In genomic region chr16:87780385-87780989, GRCh38 we compare ENCODE assay signal across 9 cellular contexts. TPM values are rescaled to one million over a fixed set of nuclear protein-coding genes. Genes with fewer than 3 reads are reported as not detected.
DNase-seq lines count a peak whose midpoint lies in the region; ATAC-seq and TF ChIP-seq lines count a peak whose summit lies in the region.
"Had no signal": no experiment of that assay in that cellular context is flagged by ENCODE, and none has a peak within 500 bp of the region (broad histone marks: within the 10 kb centered on the region; RNA-seq: fewer than 3 reads in every experiment).

No MANE protein-coding gene starts in this region.

- H3K36me3 ChIP-seq in heart left ventricle (no peaks in the 10 kb centered on the region), transverse colon (no peaks in the 10 kb centered on the region)

- H3K9me3 ChIP-seq in heart left ventricle: no peaks in the 10 kb centered on the region
- H3K9me3 ChIP-seq in transverse colon: no peaks in the 10 kb centered on the region
- H3K9me3 ChIP-seq: body of pancreas had no signal

- H3K4me3 ChIP-seq in heart left ventricle (no peak overlapping the region), transverse colon (no peak overlapping the region)
- H3K4me3 ChIP-seq: body of pancreas had no signal

- H3K4me1 ChIP-seq in heart left ventricle (peaks cover 0 to 41% (median 8%) of the 10 kb centered on the region in 12 donors), transverse colon (peaks cover 0 to 24% (median 11%) of the 10 kb centered on the region in 4 donors)

- TF ChIP-seq CTCF in heart left ventricle (IDR thresholded peaks at IDR 0.05) (no peak), transverse colon (IDR thresholded peaks at IDR 0.05) (no peak)

- ATAC-seq in heart left ventricle (peak in 1 of 4 donors; percentile 56), Right ventricle myocardium superior (ENCODE audit: poor library complexity) (no peak), left colon (no peak)
- ATAC-seq in activated T-cell treated with anti-CD3 and anti-CD28 coated beads, Interleukin-2, amount 50 U/mL, for 72 hours (replicated peaks in 1 of 2): peak in 1 of 2 donors; percentile 15
- ATAC-seq: body of pancreas had no signal

- H3K27me3 ChIP-seq in heart left ventricle (peaks cover 0 to 9% (median 0%) of the 10 kb centered on the region in 9 donors), transverse colon (no peaks in the 10 kb centered on the region)
- H3K27me3 ChIP-seq: body of pancreas had no signal

- TF ChIP-seq EP300 in transverse colon (IDR thresholded peaks at IDR 0.05; ENCODE audit: low read depth): no peak

- TF ChIP-seq POLR2A in heart left ventricle (IDR thresholded peaks at IDR 0.05) (no peak), transverse colon (IDR thresholded peaks at IDR 0.05) (no peak)

- peak overlapping the region; percentile 98 for H3K27ac Mint-ChIP-seq in activated T-cell treated with anti-CD3 and anti-CD28 coated beads, Interleukin-2, amount 50 U/mL, for 72 hours

- WGBS in heart left ventricle, 4 donors: 71 to 79% (median 77%) methylated on average over 10 of the region's 10 CpGs
- WGBS in transverse colon (ENCODE audit: low coverage in 1 of 2), 2 donors: 61% methylated on average over 10 of the region's 10 CpGs; no CpG with 5 or more reads in 1 of the 2 donors

- DNase-seq in heart left ventricle (peak in 3 of 5 donors; percentile 48 to 54 (median 49)), Right ventricle myocardium superior (no peak), NOMO-1 treated with dmso at 0.1 percent for 144 hours (lab: John Stamatoyannopoulos, UW; ENCODE audit: unreplicated experiment) (peak; percentile 86), left colon (peak; percentile 27 to 60), transverse colon (peak; percentile 49), iPS-NIHi7 (ENCODE audit: extremely low spot score) (no peak), GOT3 (lab: John Stamatoyannopoulos, UW) (no peak)
- DNase-seq in activated T-cell treated with anti-CD3 and anti-CD28 coated beads, Interleukin-2, amount 50 U/mL, for 72 hours: peak; percentile 66 to 69

- peaks cover 0 to 6% of the 10 kb centered on the region in 2 donors for H3K36me3 Mint-ChIP-seq in activated T-cell treated with anti-CD3 and anti-CD28 coated beads, Interleukin-2, amount 50 U/mL, for 72 hours (ENCODE audit: insufficient read depth in 2 of 2)

- in situ Hi-C loops in transverse colon (cut with MboI; ENCODE audit: low pct_ligation_motif_present in 1 of 4, low pct_unique_long_range_greater_than_20kb in 1 of 4, low sequenced_read_pairs in 3 of 4): loop anchor here in 3 of 4 donors (10.0 to 25.0 kb wide), 3 partner anchors 94 to 132 kb away; no protein-coding TSS in a partner anchor

- H3K4me3 Mint-ChIP-seq in activated T-cell treated with anti-CD3 and anti-CD28 coated beads, Interleukin-2, amount 50 U/mL, for 72 hours: peak overlapping the region; percentile 93 to 94

- intact Hi-C loops in heart left ventricle (cut with DNase I) (loop anchor here in 1 of 10 donors (10.0 kb wide), 1 partner anchor 124 kb away; no protein-coding TSS in a partner anchor), Right ventricle myocardium superior (cut with DNase I) (no loop called here), left colon (cut with DNase I, micrococcal nuclease) (no loop called here), transverse colon (cut with DNase I; ENCODE audit: low total_unique reads) (no loop called here)

- peak overlapping the region in 1 of 12 donors; percentile 59 for H3K27ac ChIP-seq in heart left ventricle
- peak overlapping the region; percentile 8 to 55 (median 30) for H3K27ac ChIP-seq in transverse colon

- peaks cover 63% of the 10 kb centered on the region for H3K4me1 Mint-ChIP-seq in activated T-cell treated with anti-CD3 and anti-CD28 coated beads, Interleukin-2, amount 50 U/mL, for 72 hours (ENCODE audit: low read depth)

- no peaks in the 10 kb centered on the region for H3K27me3 Mint-ChIP-seq in activated T-cell treated with anti-CD3 and anti-CD28 coated beads, Interleukin-2, amount 50 U/mL, for 72 hours (ENCODE audit: low read depth)

- no peaks in the 10 kb centered on the region for H3K9me3 Mint-ChIP-seq in activated T-cell treated with anti-CD3 and anti-CD28 coated beads, Interleukin-2, amount 50 U/mL, for 72 hours

RNA-seq across cellular contexts. Expression of gene KLHDC4, which starts 14.7 kb away (rescaled TPM):
- total RNA-seq in heart left ventricle (10 to 100 TPM in 8 of 9 donors, 1 to 10 TPM in 1; 6.8 to 19.2 (median 13.7) TPM), Right ventricle myocardium superior (8.7 TPM), left colon (100 to 1,000 TPM in 1 of 2 donors, 10 to 100 TPM in 1; 28.7 to 118 TPM), transverse colon (100 to 1,000 TPM in 1 of 4 donors, 10 to 100 TPM in 3; 45.2 to 193 (median 57.4) TPM)
- polyA plus RNA-seq in heart left ventricle: 10 to 100 TPM; 17.8 to 20.5 TPM
- 100 to 1,000 TPM in 1 of 2 donors, 10 to 100 TPM in 1; 85.5 to 108 TPM for total RNA-seq in activated T-cell treated with anti-CD3 and anti-CD28 coated beads, Interleukin-2, amount 50 U/mL, for 72 hours

Comparison
In these comparisons a context has a peak if more than half of its experiments do, and no peak if none do; other contexts are left out.
1. DNase-seq: peak in heart left ventricle (3 of 5), NOMO-1 treated with dmso at 0.1 percent for 144 hours (single experiment), activated T-cell treated with anti-CD3 and anti-CD28 coated beads, Interleukin-2, amount 50 U/mL, for 72 hours (2 of 2), left colon (2 of 2) and transverse colon (single experiment); none in Right ventricle myocardium superior (single experiment), iPS-NIHi7 (single experiment) and GOT3 (single experiment).